Comparison of ENCODE assay signal across 17 cellular contexts in the genomic region with DNA sequence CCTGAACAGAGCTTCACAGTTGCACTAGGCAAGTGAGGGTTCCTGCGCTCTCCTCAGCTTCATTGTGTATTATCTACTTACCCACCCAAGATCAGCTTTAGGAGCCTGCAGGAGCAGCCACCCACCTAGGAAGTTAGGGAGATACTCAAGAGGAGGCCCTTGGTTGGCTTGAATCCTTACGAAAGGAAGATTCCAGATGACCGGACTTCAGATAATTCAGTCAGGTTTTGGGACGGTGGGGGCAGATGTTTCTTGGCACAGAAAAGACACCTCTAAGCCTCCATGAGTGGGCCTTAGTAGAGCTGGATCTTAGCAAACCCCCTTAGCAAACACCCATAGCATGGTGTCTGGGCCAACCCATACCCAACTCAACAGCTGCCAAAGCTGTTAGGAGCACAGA.
"Had no signal": no experiment of that assay in that cellular context is flagged by ENCODE, and none has a peak within 500 bp of the region (broad histone marks: within the 10 kb centered on the region; RNA-seq: fewer than 3 reads in every experiment).

No MANE protein-coding gene starts in this region.

- H3K9me3 ChIP-seq: neutrophil, transverse colon had no signal

- H3K9me3 Mint-ChIP-seq: activated T-helper 1 cell treated with anti-CD3 and anti-CD28 coated beads, Interleukin-12 subunit alpha, Interleukin-12 subunit beta, Interleukin-2, Interleukin-4 antibody, amounts not matched to agents 30 ng/mL and 10 ng/mL and 1 ng/mL, durations not matched to agents 14 hours and 24 hours and 36 hours; brain; naive thymus-derived CD4-positive, alpha-beta T cell; stimulated activated naive CD8-positive, alpha-beta T cell treated with anti-CD3 and anti-CD28 coated beads, Interleukin-15, Interleukin-2, amounts not matched to agents 100 ng/mL and 50 ng/mL, for 24 hours had no signal

- H3K27ac ChIP-seq: foreskin keratinocyte, hepatocyte, neutrophil, transverse colon had no signal

- H3K4me2 ChIP-seq: hepatocyte had no signal

- H3K27me3 Mint-ChIP-seq: naive thymus-derived CD4-positive, alpha-beta T cell; stimulated activated naive CD8-positive, alpha-beta T cell treated with anti-CD3 and anti-CD28 coated beads, Interleukin-15, Interleukin-2, amounts not matched to agents 100 ng/mL and 50 ng/mL, for 24 hours had no signal

- FAIRE-seq: colon had no signal

- H2AFZ ChIP-seq: hepatocyte had no signal

- H3K4me3 ChIP-seq: hepatocyte, transverse colon had no signal

- DNase-seq: activated CD4-positive, alpha-beta T cell treated with anti-CD3 and anti-CD28 coated beads, Interleukin-2, amount 50 U/mL, for 1 hour; activated CD4-positive, CD25-positive, alpha-beta regulatory T cell; activated naive CD4-positive, alpha-beta T cell treated with Interleukin-2 at 50 U/mL for 16 hours; anterior cingulate cortex; central memory CD4-positive, alpha-beta T cell; foreskin keratinocyte; mesenchymal stem cell; T-helper 1 cell; T-helper 9 cell; transverse colon had no signal

- H3K27me3 ChIP-seq: foreskin keratinocyte, hepatocyte, neutrophil, transverse colon had no signal

- H3K36me3 ChIP-seq: transverse colon had no signal
